In genomic region chr19:4061178-4061682, GRCh38 we compare ENCODE assay signal across 8 cellular contexts.
DNase-seq lines count a peak whose midpoint lies in the region; ATAC-seq and TF ChIP-seq lines count a peak whose summit lies in the region.

No MANE protein-coding gene starts in this region.

- peak; percentile 31 for DNase-seq in CD1c-positive myeloid dendritic cell (ENCODE audit: extremely low spot score)
- DNase-seq in NCI-H774 (lab: John Stamatoyannopoulos, UW), result peak; percentile 58
- peak in 2 of 3 donors; percentile 36 to 50 for DNase-seq in effector memory CD4-positive, alpha-beta T cell
- DNase-seq in SHP77 treated with DMSO at 0.1 percent for 48 hours (lab: John Stamatoyannopoulos, UW), result no peak

- peak overlapping the region; percentile 81 for H3K27ac ChIP-seq in effector memory CD4-positive, alpha-beta T cell (ENCODE audit: insufficient read depth, low read length, poor library complexity, severe bottlenecking)
- H3K27ac ChIP-seq in neutrophil, result peak overlapping the region; percentile 95

- no peaks in the 10 kb centered on the region for H3K9me3 ChIP-seq in effector memory CD4-positive, alpha-beta T cell (ENCODE audit: control insufficient read depth, low read length)
- H3K9me3 ChIP-seq in neutrophil, result no peaks in the 10 kb centered on the region

- no peak for ATAC-seq in HG03159 (IDR thresholded peaks at IDR 0.05; ENCODE audit: unreplicated experiment)
- no peak for ATAC-seq in HG03135 (IDR thresholded peaks at IDR 0.05; ENCODE audit: unreplicated experiment)
- ATAC-seq in GM21528 (IDR thresholded peaks at IDR 0.05; ENCODE audit: low FRiP score, unreplicated experiment), result no peak

- peaks cover 70% of the 10 kb centered on the region for H3K4me1 ChIP-seq in effector memory CD4-positive, alpha-beta T cell (ENCODE audit: control insufficient read depth, insufficient read depth, low read length, poor library complexity, severe bottlenecking)
- H3K4me1 ChIP-seq in neutrophil (ENCODE audit: control insufficient read depth in 1 of 2, insufficient read depth in 1 of 2, low read depth in 1 of 2, low read length in 1 of 2), result peaks cover 67 to 73% of the 10 kb centered on the region in 2 experiments

- peak overlapping the region; percentile 4 for H3K4me3 ChIP-seq in effector memory CD4-positive, alpha-beta T cell (ENCODE audit: insufficient read depth, low read depth, low read length, poor library complexity, severe bottlenecking)
- peak overlapping the region; percentile 52 to 62 for H3K4me3 ChIP-seq in neutrophil (ENCODE audit: low read depth in 1 of 2, low read length in 1 of 2)

- no peaks in the 10 kb centered on the region for H3K27me3 ChIP-seq in effector memory CD4-positive, alpha-beta T cell (replicated peaks; ENCODE audit: control insufficient read depth, insufficient read depth, low read length, poor library complexity, severe bottlenecking)
- no peaks in the 10 kb centered on the region for H3K27me3 ChIP-seq in neutrophil

- H3K36me3 ChIP-seq in effector memory CD4-positive, alpha-beta T cell (ENCODE audit: control insufficient read depth, insufficient read depth, low read length), result peaks cover under 1% of the 10 kb centered on the region
- H3K36me3 ChIP-seq in neutrophil, result peaks cover 10% of the 10 kb centered on the region

- TF ChIP-seq CTCF in neutrophil (IDR thresholded peaks at IDR 0.05), result no peak
